ENCODE assay signal across 17 cellular contexts in the genomic region with DNA sequence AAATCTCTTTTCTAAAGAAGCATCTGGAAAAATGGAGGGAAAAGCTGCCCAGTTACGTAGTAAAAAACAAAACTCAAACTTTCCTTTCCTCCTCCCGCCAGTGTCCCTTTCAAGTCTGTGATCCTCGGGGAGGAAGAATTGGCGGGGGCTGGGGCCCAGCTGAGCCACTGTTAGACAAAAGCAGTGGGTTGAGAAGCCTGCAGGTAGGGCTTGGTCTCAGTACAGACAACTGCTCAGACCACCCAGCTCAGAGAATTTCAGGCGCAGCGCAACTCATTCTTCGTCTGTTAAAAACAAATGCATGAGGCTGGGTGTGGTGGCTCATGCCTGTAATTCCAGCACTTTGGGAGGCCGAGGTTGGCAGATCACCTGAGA.
DNase-seq lines count a peak whose midpoint lies in the region; ATAC-seq and TF ChIP-seq lines count a peak whose summit lies in the region.
"Had no signal": no experiment of that assay in that cellular context is flagged by ENCODE, and none has a peak within 500 bp of the region (broad histone marks: within the 10 kb centered on the region; RNA-seq: fewer than 3 reads in every experiment).

No MANE protein-coding gene starts in this region.

- H2BK20ac ChIP-seq in IMR-90 (ENCODE audit: low read depth, low read length) (no peak overlapping the region), H9 (ENCODE audit: low read depth, low read length, poor library complexity, severe bottlenecking) (no peak overlapping the region)

- H2BK15ac ChIP-seq in IMR-90 (ENCODE audit: low read depth, low read length) (no peak overlapping the region), H9 (ENCODE audit: low read depth, low read length) (no peak overlapping the region)

- peak overlapping the region in 1 of 3 experiments; percentile 62; a peak in 2 of 7 replicates for H3K27ac Mint-ChIP-seq in H9
- H3K27ac Mint-ChIP-seq: CD4-positive, alpha-beta memory T cell had no signal

- no peak for TF ChIP-seq EP300 in esophagus muscularis mucosa (IDR thresholded peaks at IDR 0.05)

- H2BK5ac ChIP-seq in IMR-90 (ENCODE audit: low read depth, low read length, poor library complexity, severe bottlenecking), result peak overlapping the region; percentile 89
- no peak overlapping the region for H2BK5ac ChIP-seq in H9 (ENCODE audit: insufficient read length, low read length)

- H3K4me2 ChIP-seq in IMR-90 (ENCODE audit: low read depth, low read length) (no peak overlapping the region), H9 (ENCODE audit: insufficient read depth, insufficient read length, low read length) (no peak overlapping the region)
- H3K4me2 ChIP-seq: KMS-11 had no signal

- peak overlapping the region; percentile 24 to 72; a peak in 2 of 4 replicates for H4K8ac ChIP-seq in IMR-90 (ENCODE audit: low read depth in 2 of 2, low read length in 2 of 2)
- H4K8ac ChIP-seq in H9 (replicated peaks; ENCODE audit: insufficient read length, low read depth, low read length), result no peak overlapping the region

- intact Hi-C loops in IMR-90 (cut with micrococcal nuclease), result no loop called here
- intact Hi-C loops in esophagus muscularis mucosa (cut with DNase I), result no loop called here
- intact Hi-C loops in right lobe of liver (cut with DNase I), result no loop called here

- H3K4me1 Mint-ChIP-seq in H9, result peaks cover 12 to 13% of the 10 kb centered on the region in 2 experiments
- H3K4me1 Mint-ChIP-seq: CD4-positive, alpha-beta memory T cell had no signal

- H3K79me1 ChIP-seq in IMR-90 (ENCODE audit: low read depth in 1 of 2, low read length in 2 of 2) (peaks cover 16 to 69% of the 10 kb centered on the region in 2 experiments), H9 (ENCODE audit: insufficient read depth, low read depth, low read length, poor library complexity, severe bottlenecking) (no peaks in the 10 kb centered on the region)

- no peak overlapping the region for H3K9ac ChIP-seq in IMR-90 (ENCODE audit: low read depth, low read length)
- no peak overlapping the region for H3K9ac ChIP-seq in H9 (ENCODE audit: extremely low read depth, insufficient read length, low read length)
- H3K9ac ChIP-seq: GM23248, KMS-11 had no signal

- H3K23me2 ChIP-seq in H9 (ENCODE audit: insufficient read length, low read depth, low read length, poor library complexity, severe bottlenecking), result no peaks in the 10 kb centered on the region

- 0 out of 2 replicates have a peak overlapping the region, but pooled peaks have one; percentile 8 for H2BK120ac ChIP-seq in IMR-90 (ENCODE audit: low read depth, low read length)
- no peak overlapping the region for H2BK120ac ChIP-seq in H9 (ENCODE audit: low read depth, low read length, poor library complexity, severe bottlenecking)

- H4K91ac ChIP-seq in IMR-90 (ENCODE audit: insufficient read depth, low read depth, low read length) (0 out of 2 replicates have a peak overlapping the region, but pooled peaks have one; percentile 90), H9 (ENCODE audit: insufficient read length, low read depth, low read length) (no peak overlapping the region)

- H3K9me1 ChIP-seq in IMR-90 (ENCODE audit: insufficient read depth, low read length), result peaks cover 21% of the 10 kb centered on the region

- H3K4me3 ChIP-seq in IMR-90 (ENCODE audit: insufficient read depth, low read depth, low read length), result no peak overlapping the region
- H3K4me3 ChIP-seq in esophagus muscularis mucosa, result no peak overlapping the region
- H3K4me3 ChIP-seq in right lobe of liver, result peak overlapping the region in 1 of 3 donors; percentile 1
- H3K4me3 ChIP-seq in coronary artery, result no peak overlapping the region
- H3K4me3 ChIP-seq: GM23248, Peyer's patch, SK-N-MC had no signal

- H3K14ac ChIP-seq in IMR-90 (replicated peaks; ENCODE audit: low read depth, low read length) (no peak overlapping the region), H9 (ENCODE audit: insufficient read depth, low read length) (no peak overlapping the region)

- POLR2A ChIA-PET in IMR-90 (lab: Charles Lee; ENCODE audit: unreplicated experiment) (no interaction called here), HEK293T (lab: Yijun Ruan, JAX) (no interaction called here)

- H3K27me3 ChIP-seq in IMR-90 (ENCODE audit: control insufficient read depth, insufficient read depth, low read length) (no peaks in the 10 kb centered on the region), esophagus muscularis mucosa (no peaks in the 10 kb centered on the region), right lobe of liver (no peaks in the 10 kb centered on the region), H9 (ENCODE audit: insufficient read depth, low read length) (no peaks in the 10 kb centered on the region)
- H3K27me3 ChIP-seq: Peyer's patch had no signal

- H3K9me3 ChIP-seq in IMR-90 (ENCODE audit: control insufficient read depth, insufficient read depth, low read length), result no peaks in the 10 kb centered on the region; the same call in 1 of the 2 replicates
- H3K9me3 ChIP-seq in esophagus muscularis mucosa, result no peaks in the 10 kb centered on the region
- no peaks in the 10 kb centered on the region for H3K9me3 ChIP-seq in right lobe of liver
- H3K9me3 ChIP-seq in H9 (ENCODE audit: control insufficient read depth, low read depth, low read length), result no peaks in the 10 kb centered on the region
- H3K9me3 ChIP-seq: Peyer's patch had no signal

- H2AK5ac ChIP-seq in IMR-90 (ENCODE audit: low read depth, low read length) (no peak overlapping the region), H9 (ENCODE audit: insufficient read length, low read length) (no peak overlapping the region)

- TF ChIP-seq RAD21 in IMR-90 (IDR thresholded peaks at IDR 0.05; ENCODE audit: low read length), result no peak

- 100% methylated on average over 4 of the region's 8 CpGs; no CpG with 5 or more reads in 1 of the 2 experiments for WGBS in IMR-90 (ENCODE audit: extremely low coverage in 2 of 2, insufficient read length in 1 of 2), 2 experiments
- WGBS in esophagus muscularis mucosa, result 89% methylated on average over 8 of the region's 8 CpGs
- WGBS in right lobe of liver (ENCODE audit: insufficient coverage, low coverage, low lambda C conversion rate, missing lambda C conversion rate), result 11% methylated on average over 3 of the region's 8 CpGs
- no CpG with 5 or more reads among the region's 8 CpGs for WGBS in H9 (ENCODE audit: extremely low coverage, insufficient read length, low lambda C conversion rate)

- no peak overlapping the region for H2AFZ ChIP-seq in IMR-90 (replicated peaks; ENCODE audit: low read length, poor library complexity)
- H2AFZ ChIP-seq in H9 (ENCODE audit: low read length), result no peak overlapping the region
- H2AFZ ChIP-seq: GM23248 had no signal

- no peak overlapping the region for H3K4me3 Mint-ChIP-seq in H9
- H3K4me3 Mint-ChIP-seq: CD4-positive, alpha-beta memory T cell had no signal

- no peak overlapping the region for H3K56ac ChIP-seq in IMR-90 (ENCODE audit: extremely low read depth, insufficient read depth, low read length)
- H3K56ac ChIP-seq in H9 (ENCODE audit: insufficient read length, low read depth, low read length), result no peak overlapping the region

- TF ChIP-seq POLR2A in IMR-90 (IDR thresholded peaks at IDR 0.05; ENCODE audit: low read depth, low read length), result no peak
- TF ChIP-seq POLR2A in esophagus muscularis mucosa (IDR thresholded peaks at IDR 0.05; ENCODE audit: low read depth), result no peak
- no peak for TF ChIP-seq POLR2A in right lobe of liver (IDR thresholded peaks at IDR 0.05)

- peaks cover 17% of the 10 kb centered on the region for H3K4me1 ChIP-seq in IMR-90 (ENCODE audit: control insufficient read depth, insufficient read depth, low read length)
- peaks cover 0 to 21% (median 13%) of the 10 kb centered on the region in 4 donors for H3K4me1 ChIP-seq in esophagus muscularis mucosa
- H3K4me1 ChIP-seq in right lobe of liver, result peaks cover 0 to 46% (median 13%) of the 10 kb centered on the region in 4 donors
- no peaks in the 10 kb centered on the region; the same call in 1 of the 2 replicates for H3K4me1 ChIP-seq in H9 (ENCODE audit: insufficient read depth, low read length)
- H3K4me1 ChIP-seq: Peyer's patch had no signal

- dilution Hi-C loops in IMR-90 (cut with HindIII; ENCODE audit: low sequenced_read_pairs, unreplicated experiment), result no loop called here

- H3K27ac ChIP-seq in IMR-90 (ENCODE audit: insufficient read depth, low read length) (no peak overlapping the region), esophagus muscularis mucosa (replicated peaks in 1 of 4) (no peak overlapping the region), right lobe of liver (peak overlapping the region; percentile 79 to 94 (median 90)), H9 (ENCODE audit: insufficient read length, low read depth, low read length) (no peak overlapping the region), coronary artery (peak overlapping the region in 1 of 2 donors; percentile 91)
- H3K27ac ChIP-seq: KMS-11, Peyer's patch, SK-N-MC had no signal

- H3K36me3 ChIP-seq in IMR-90 (ENCODE audit: control insufficient read depth, insufficient read depth, low read length) (peaks cover 38% of the 10 kb centered on the region), esophagus muscularis mucosa (no peaks in the 10 kb centered on the region), right lobe of liver (no peaks in the 10 kb centered on the region)
- H3K36me3 ChIP-seq: Peyer's patch had no signal

- no peaks in the 10 kb centered on the region for H3K79me2 ChIP-seq in H9 (ENCODE audit: insufficient read depth, low read length)

- H3K23ac ChIP-seq in IMR-90 (ENCODE audit: low read depth, low read length), result no peak overlapping the region
- H3K23ac ChIP-seq in H9 (ENCODE audit: insufficient read length, low read depth, low read length), result no peak overlapping the region

- H3K36me3 Mint-ChIP-seq in H9 (ENCODE audit: insufficient read depth in 1 of 3, low read depth in 3 of 3), result no peaks in the 10 kb centered on the region
- H3K36me3 Mint-ChIP-seq: CD4-positive, alpha-beta memory T cell had no signal

- CTCF ChIA-PET in IMR-90 (lab: Yijun Ruan, JAX) (no interaction called here), HEK293T (lab: Yijun Ruan, JAX) (no interaction called here)

- H3K18ac ChIP-seq in IMR-90 (ENCODE audit: low read depth, low read length) (0 out of 2 replicates have a peak overlapping the region, but pooled peaks have one; percentile 45), H9 (ENCODE audit: insufficient read length, low read depth, low read length) (no peak overlapping the region)

- H4K5ac ChIP-seq in IMR-90 (ENCODE audit: low read depth, low read length), result peak overlapping the region; percentile 10; the same call in 1 of the 2 replicates
- no peak overlapping the region for H4K5ac ChIP-seq in H9 (ENCODE audit: insufficient read length, low read depth, low read length)

- no peak for ATAC-seq in IMR-90 (ENCODE audit: low read depth)
- peak in 2 of 4 donors; percentile 0 to 9 for ATAC-seq in right lobe of liver

- in situ Hi-C loops in IMR-90 (cut with MboI; ENCODE audit: low sequenced_read_pairs), result no loop called here

- no peaks in the 10 kb centered on the region for H3K27me3 Mint-ChIP-seq in H9 (ENCODE audit: low read depth)

- H2BK12ac ChIP-seq in H9 (ENCODE audit: insufficient read length, low read depth, low read length), result no peak overlapping the region

- peak overlapping the region; percentile 90; the same call in 1 of the 2 replicates for H3K4ac ChIP-seq in IMR-90 (ENCODE audit: low read depth, low read length)
- H3K4ac ChIP-seq in H9 (ENCODE audit: low read depth, low read length), result no peak overlapping the region

- no peaks in the 10 kb centered on the region for H3K9me3 Mint-ChIP-seq in H9
- H3K9me3 Mint-ChIP-seq: CD4-positive, alpha-beta memory T cell had no signal

- no peak overlapping the region for H3T11ph ChIP-seq in H9 (ENCODE audit: low read length)

- no peak for DNase-seq in IMR-90
- peak; percentile 83 for DNase-seq in esophagus muscularis mucosa (ENCODE audit: extremely low spot score)
- no peak for DNase-seq in right lobe of liver
- DNase-seq in H9, result no peak
- no peak for DNase-seq in AG08395 (ENCODE audit: low spot score)
- DNase-seq in coronary artery (ENCODE audit: low spot score), result no peak
- no peak for DNase-seq in HEK293T (ENCODE audit: extremely low spot score)
- DNase-seq: ACHN; Calu3; CD4-positive, alpha-beta memory T cell; GM23248; NCI-H1048; NCI-H2081 treated with DMSO at 0.1 percent for 48 hours; NCI-H524; Peyer's patch had no signal

- H4K20me1 ChIP-seq in IMR-90 (ENCODE audit: insufficient read depth, low read length) (no peaks in the 10 kb centered on the region), H9 (ENCODE audit: control insufficient read depth, insufficient read depth, insufficient read length) (no peaks in the 10 kb centered on the region)

- no TSS peak for BruUV-seq in IMR-90 (replicated peaks; lab: Mats Ljungman, UMichigan)

- no peak overlapping the region for H2AK9ac ChIP-seq in IMR-90 (replicated peaks; ENCODE audit: low read depth, low read length, poor library complexity)

- TF ChIP-seq CTCF in IMR-90 (conservative IDR thresholded peaks at IDR 0.05; ENCODE audit: low read depth, low read length), result no peak
- TF ChIP-seq CTCF in esophagus muscularis mucosa (IDR thresholded peaks at IDR 0.05), result no peak
- no peak for TF ChIP-seq CTCF in right lobe of liver (IDR thresholded peaks at IDR 0.05)
- TF ChIP-seq CTCF in H9 (conservative IDR thresholded peaks at IDR 0.05), result no peak
- TF ChIP-seq CTCF in coronary artery (IDR thresholded peaks at IDR 0.05), result no peak

Comparison
In these comparisons a context has a peak if more than half of its experiments do, and no peak if none do; other contexts are left out.
1. H3K27ac ChIP-seq: peak in right lobe of liver (3 of 3); none in IMR-90 (single experiment), esophagus muscularis mucosa (0 of 4) and H9 (single experiment).